8 cellular contexts compared by ENCODE assay signal in the genomic region with DNA sequence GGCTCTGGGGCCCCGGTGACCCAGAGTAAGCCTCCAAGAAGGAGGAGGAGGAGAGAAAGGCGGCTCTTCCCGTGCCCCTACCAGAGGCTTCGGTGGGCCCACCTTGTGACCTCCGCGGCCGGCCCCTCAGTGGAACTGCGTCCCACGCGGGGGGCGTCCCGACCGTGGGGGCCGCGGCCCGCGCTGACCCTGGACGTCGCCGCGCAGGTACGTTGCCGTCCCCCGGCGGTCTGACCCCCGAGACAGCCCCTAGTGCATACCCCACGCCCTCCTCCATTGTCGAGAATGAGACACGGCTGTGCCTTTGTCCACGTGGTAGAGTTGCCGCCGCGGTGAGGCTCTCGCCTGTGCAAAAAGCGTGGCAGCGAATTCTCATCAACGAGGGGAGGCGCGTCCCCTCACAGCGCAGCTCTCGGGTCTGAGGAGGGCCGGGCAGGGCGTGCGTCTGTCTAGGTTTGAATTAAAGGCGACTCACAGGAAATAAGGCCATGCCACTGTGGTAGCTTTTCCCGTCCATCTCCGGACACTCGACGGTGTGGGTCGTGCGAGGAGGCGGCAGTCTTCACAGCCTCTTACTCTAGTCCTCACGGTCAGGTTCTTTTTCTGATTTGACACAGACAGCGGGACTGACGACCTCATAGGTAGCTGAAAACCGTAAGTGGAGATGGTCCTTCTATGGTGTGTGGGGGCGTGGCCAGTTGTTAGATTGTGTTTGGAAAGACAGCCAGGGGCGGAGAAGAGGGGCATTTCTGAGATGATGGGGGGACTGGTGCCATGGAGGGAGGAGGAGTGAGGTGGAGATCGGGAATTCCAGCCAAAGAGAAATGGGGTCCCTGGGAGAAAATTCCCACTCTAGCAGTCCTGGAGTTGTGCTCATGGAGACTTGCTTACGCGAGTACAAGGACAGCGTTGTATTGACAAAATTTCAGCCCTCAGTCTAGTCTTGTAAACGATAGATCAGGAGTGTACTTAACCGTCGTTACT. TPM values are rescaled to one million over a fixed set of nuclear protein-coding genes. Genes with fewer than 3 reads are reported as not detected.
DNase-seq lines count a peak whose midpoint lies in the region; ATAC-seq, FAIRE-seq and TF ChIP-seq lines count a peak whose summit lies in the region.

No MANE protein-coding gene starts in this region.

- CTCF ChIA-PET in HEK293T (lab: Yijun Ruan, JAX), result interaction anchor here (1.5 to 1.8 kb wide), 2 partner anchors 10 to 12 kb away, joined by 7 to 8 read pairs; no protein-coding TSS in a partner anchor

- intact Hi-C loops in left colon (cut with DNase I, micrococcal nuclease), result loop anchor here in 1 of 2 donors (10.0 kb wide), 1 partner anchor 274 kb away; no protein-coding TSS in a partner anchor

- ATAC-seq in left colon, result peak; percentile 38

- H3K4me3 ChIP-seq in NB4 (ENCODE audit: low read depth, low read length), result peak overlapping the region; percentile 96
- H3K4me3 ChIP-seq in WI38 (ENCODE audit: low read depth, low read length), result peak overlapping the region; percentile 93
- peak overlapping the region; percentile 83 to 95 for H3K4me3 ChIP-seq in cardiac fibroblast (replicated peaks in 1 of 2; ENCODE audit: low read depth in 2 of 2, low read length in 2 of 2)

- no peak for DNase-seq in GM12892 (ENCODE audit: insufficient read length)
- peak; percentile 25 for DNase-seq in HEK293T (ENCODE audit: extremely low spot score)
- DNase-seq in NB4 (ENCODE audit: low read depth), result peak; percentile 72
- DNase-seq in cardiac fibroblast (ENCODE audit: low read depth in 2 of 2), result peak; percentile 36 to 43
- DNase-seq in left colon, result peak; percentile 62 to 73
- DNase-seq in stimulated activated CD4-positive, alpha-beta T cell treated with anti-CD3 and anti-CD28 coated beads, Interleukin-2, amount 100 ng/mL, for 48 hours, result peak; percentile 40 to 47
- no peak for DNase-seq in NCI-H2107 (lab: John Stamatoyannopoulos, UW)

- peak; percentile 85 for FAIRE-seq in GM12892 (lab: Jason Lieb, UNC)

- no peak; the same call in 1 of the 2 replicates for TF ChIP-seq POLR2A in GM12892 (IDR thresholded peaks at IDR 0.05; ENCODE audit: low read depth, low read length)
- TF ChIP-seq POLR2A in NB4 (IDR thresholded peaks at IDR 0.05; ENCODE audit: extremely low read depth, insufficient read length), result no peak

- TF ChIP-seq CTCF in NB4 (IDR thresholded peaks at IDR 0.05; ENCODE audit: low read depth, low read length) (no peak), WI38 (IDR thresholded peaks at IDR 0.05; ENCODE audit: low read depth, low read length) (no peak), cardiac fibroblast (IDR thresholded peaks at IDR 0.05; ENCODE audit: low read depth, low read length) (no peak)

- POLR2A ChIA-PET in HEK293T (lab: Yijun Ruan, JAX), result interaction anchor here (0.5 to 3.7 kb wide), 19 partner anchors 9 to 300 kb away, joined by 3 to 67 read pairs (median 4); a partner anchor contains a TSS

TF ChIP-seq in HEK293T, 16 proteins besides CTCF, POLR2A, EP300 and RAD21:
- TF ChIP-seq NFRKB (IDR thresholded peaks at IDR 0.05) (no peak), SUZ12 (IDR thresholded peaks at IDR 0.05) (no peak), FOXK2 (IDR thresholded peaks at IDR 0.05) (no peak), TARDBP (IDR thresholded peaks at IDR 0.05) (peak; percentile 79), LEF1 (IDR thresholded peaks at IDR 0.05; ENCODE audit: borderline replicate concordance) (no peak), ELF4 (IDR thresholded peaks at IDR 0.05) (no peak), SP1 (IDR thresholded peaks at IDR 0.05) (no peak), L3MBTL2 (conservative IDR thresholded peaks at IDR 0.05) (peak; percentile 64), ZNF384 (IDR thresholded peaks at IDR 0.05) (no peak)
TF ChIP-seq in HEK293T: peak in this region for 2.

RNA-seq across cellular contexts. Expression of a gene that starts 0.6 kb away (rescaled TPM):
- polyA plus RNA-seq in GM12892 (2012; ENCODE audit: missing spikeins), result 23.7 TPM
- 10 to 100 TPM in 1 of 2 donors, 1 to 10 TPM in 1; 8.5 to 10.0 TPM for total RNA-seq in left colon

RNA-seq across cellular contexts. Expression of a gene that starts 10.8 kb away (rescaled TPM):
- polyA plus RNA-seq in GM12892 (2012; ENCODE audit: missing spikeins), result 6.3 TPM
- 10 to 100 TPM in 1 of 2 donors, 1 to 10 TPM in 1; 8.3 to 10.2 TPM for total RNA-seq in left colon

Comparison
In these comparisons a context has a peak if more than half of its experiments do, and no peak if none do; other contexts are left out.
1. DNase-seq: peak in HEK293T (single experiment), NB4 (single experiment), cardiac fibroblast (2 of 2), left colon (2 of 2) and stimulated activated CD4-positive, alpha-beta T cell treated with anti-CD3 and anti-CD28 coated beads, Interleukin-2, amount 100 ng/mL, for 48 hours (2 of 2); none in GM12892 (single experiment) and NCI-H2107 (single experiment).
2. Peak in every context shown above with its lines, with median percentiles within 50 percentile points of each other: H3K4me3 ChIP-seq.